26 cellular contexts compared by ENCODE assay signal in genomic region chr20:35187584-35188190, GRCh38. TPM values are rescaled to one million over a fixed set of nuclear protein-coding genes. Genes with fewer than 3 reads are reported as not detected.
"Had no signal": no experiment of that assay in that cellular context is flagged by ENCODE, and none has a peak within 500 bp of the region (broad histone marks: within the 10 kb centered on the region; RNA-seq: fewer than 3 reads in every experiment).

No MANE protein-coding gene starts in this region.

- H3K4me3 Mint-ChIP-seq: activated CD8-positive, alpha-beta T cell treated with anti-CD3 and anti-CD28 coated beads for 36 hours; activated naive CD4-positive, alpha-beta T cell treated with anti-CD3 and anti-CD28 coated beads, Interleukin-2, amount 10 ng/mL, durations not matched to agents 7 days and 5 days; activated naive CD8-positive, alpha-beta T cell treated with anti-CD3 and anti-CD28 coated beads for 36 hours; activated T-cell treated with anti-CD3 and anti-CD28 coated beads, Interleukin-2, amount 50 U/mL, for 72 hours had no signal

- H3K27ac Mint-ChIP-seq: activated CD8-positive, alpha-beta T cell treated with anti-CD3 and anti-CD28 coated beads for 36 hours; activated naive CD4-positive, alpha-beta T cell treated with anti-CD3 and anti-CD28 coated beads, Interleukin-2, amount 10 ng/mL, durations not matched to agents 7 days and 5 days; activated naive CD8-positive, alpha-beta T cell treated with anti-CD3 and anti-CD28 coated beads for 36 hours; activated T-cell treated with anti-CD3 and anti-CD28 coated beads, Interleukin-2, amount 50 U/mL, for 72 hours; activated T-helper 2 cell treated with anti-CD3 and anti-CD28 coated beads, Interferon-gamma antibody, Interleukin-2, Interleukin-4, amounts not matched to agents 10 μg/mL and 5 μg/mL and 100 μg/mL, durations not matched to agents 14 hours and 24 hours and 36 hours had no signal

- H3K27me3 Mint-ChIP-seq: activated CD8-positive, alpha-beta T cell treated with anti-CD3 and anti-CD28 coated beads for 36 hours; activated naive CD4-positive, alpha-beta T cell treated with anti-CD3 and anti-CD28 coated beads, Interleukin-2, amount 10 ng/mL, durations not matched to agents 7 days and 5 days; activated naive CD8-positive, alpha-beta T cell treated with anti-CD3 and anti-CD28 coated beads for 36 hours had no signal

- H3K36me3 ChIP-seq: brain microvascular endothelial cell, Peyer's patch, SJCRH30 had no signal

- H3K27me3 ChIP-seq: brain microvascular endothelial cell, Peyer's patch, SJCRH30 had no signal

- H3K9me3 ChIP-seq: Peyer's patch had no signal

- H3K4me3 ChIP-seq: Peyer's patch, SJCRH30 had no signal

- H3K4me1 ChIP-seq: SJCRH30 had no signal

- ATAC-seq: activated CD8-positive, alpha-beta T cell treated with anti-CD3 and anti-CD28 coated beads for 36 hours; activated T-cell treated with anti-CD3 and anti-CD28 coated beads, Interleukin-2, amount 50 U/mL, for 72 hours; SK-N-SH treated with all-trans-retinoic acid at 6 μM for 48 hours had no signal

- DNase-seq: activated CD4-positive, alpha-beta T cell treated with anti-CD3 and anti-CD28 coated beads, Interleukin-2, amount 50 U/mL, for 1 hour; activated CD4-positive, CD25-positive, alpha-beta regulatory T cell; activated CD8-positive, alpha-beta memory T cell treated with anti-CD3 and anti-CD28 coated beads, Interleukin-2, amount 50 U/mL, for 4 hours; activated CD8-positive, alpha-beta T cell treated with anti-CD3 and anti-CD28 coated beads for 36 hours; activated gamma-delta T cell treated with Interleukin-2 at 50 U/mL for 16 hours; activated naive CD4-positive, alpha-beta T cell treated with anti-CD3 and anti-CD28 coated beads, Interleukin-2, amount 10 ng/mL, durations not matched to agents 7 days and 5 days; activated naive CD8-positive, alpha-beta T cell treated with anti-CD3 and anti-CD28 coated beads for 36 hours; activated T-cell treated with anti-CD3 and anti-CD28 coated beads, Interleukin-2, amount 50 U/mL, for 72 hours; brain microvascular endothelial cell; cerebellar nuclear complex; KG1; MV-4-11; NCI-H1105; NCI-H1436; NCI-H1694 treated with DMSO at 0.1 percent for 48 hours; NCI-H2029 treated with DMSO at 0.1 percent for 48 hours; NCI-H524; Peyer's patch; Right ventricle myocardium superior; SJCRH30; T-helper 2 cell; T1000 had no signal

- H3K27ac ChIP-seq: brain microvascular endothelial cell, Peyer's patch, RWPE1, SJCRH30 had no signal

- H3K4me1 Mint-ChIP-seq: activated naive CD4-positive, alpha-beta T cell treated with anti-CD3 and anti-CD28 coated beads, Interleukin-2, amount 10 ng/mL, durations not matched to agents 7 days and 5 days; activated naive CD8-positive, alpha-beta T cell treated with anti-CD3 and anti-CD28 coated beads for 36 hours had no signal

- H3K36me3 Mint-ChIP-seq: activated naive CD4-positive, alpha-beta T cell treated with anti-CD3 and anti-CD28 coated beads, Interleukin-2, amount 10 ng/mL, durations not matched to agents 7 days and 5 days; activated naive CD8-positive, alpha-beta T cell treated with anti-CD3 and anti-CD28 coated beads for 36 hours had no signal

RNA-seq across cellular contexts. Expression of gene MMP24, which starts 38.8 kb away (rescaled TPM):
- total RNA-seq: activated CD8-positive, alpha-beta T cell treated with anti-CD3 and anti-CD28 coated beads for 36 hours; activated naive CD8-positive, alpha-beta T cell treated with anti-CD3 and anti-CD28 coated beads for 36 hours; activated T-cell treated with anti-CD3 and anti-CD28 coated beads, Interleukin-2, amount 50 U/mL, for 72 hours; activated T-helper 2 cell treated with anti-CD3 and anti-CD28 coated beads, Interferon-gamma antibody, Interleukin-2, Interleukin-4, amounts not matched to agents 10 μg/mL and 5 μg/mL and 100 μg/mL, durations not matched to agents 14 hours and 24 hours and 36 hours; MCF 10A; SJCRH30 had no signal
